14 cellular contexts compared by ENCODE assay signal in the genomic region with DNA sequence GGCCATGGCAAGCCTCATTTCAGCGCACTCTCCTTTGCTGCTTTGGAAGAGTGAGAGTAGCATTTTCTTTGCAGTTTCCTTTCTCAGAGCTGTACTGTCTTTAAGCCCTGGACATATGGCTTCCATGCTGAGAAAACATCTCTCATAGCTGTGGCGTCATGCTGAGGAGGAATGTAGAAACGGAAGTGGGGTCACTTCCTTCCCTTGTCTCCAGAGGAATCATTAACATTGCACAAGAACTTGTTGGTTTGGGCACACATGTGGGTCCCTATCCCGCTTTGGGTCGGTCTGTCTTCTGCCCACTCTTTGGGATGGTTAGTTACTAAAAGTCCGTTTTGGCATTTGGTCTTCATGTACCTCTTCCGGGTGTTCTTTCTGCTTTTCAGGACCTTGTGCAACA. TPM values are rescaled to one million over a fixed set of nuclear protein-coding genes. Genes with fewer than 3 reads are reported as not detected.
DNase-seq lines count a peak whose midpoint lies in the region; ATAC-seq and TF ChIP-seq lines count a peak whose summit lies in the region.
"Had no signal": no experiment of that assay in that cellular context is flagged by ENCODE, and none has a peak within 500 bp of the region (broad histone marks: within the 10 kb centered on the region; RNA-seq: fewer than 3 reads in every experiment).

No MANE protein-coding gene starts in this region.

- no TSS peak for BruUV-seq in PC-9 (replicated peaks; lab: Mats Ljungman, UMichigan)

- no peaks in the 10 kb centered on the region for H3K27me3 Mint-ChIP-seq in type B pancreatic cell
- H3K27me3 Mint-ChIP-seq: activated CD4-positive, alpha-beta T cell treated with anti-CD3 and anti-CD28 coated beads for 36 hours had no signal

- no peak for ATAC-seq in heart right ventricle
- ATAC-seq in Right ventricle myocardium inferior, result no peak
- ATAC-seq in GM21390 (IDR thresholded peaks at IDR 0.05; ENCODE audit: unreplicated experiment), result no peak
- no peak for ATAC-seq in GM21526 (IDR thresholded peaks at IDR 0.05; ENCODE audit: low FRiP score, unreplicated experiment)
- ATAC-seq: activated CD4-positive, alpha-beta T cell treated with anti-CD3 and anti-CD28 coated beads for 36 hours had no signal

- CTCF ChIA-PET in PC-9 (lab: Charles Lee), result no interaction called here

- H3K36me3 ChIP-seq in heart right ventricle (peaks cover 0 to 92% (median 58%) of the 10 kb centered on the region in 9 donors), SK-N-MC (ENCODE audit: insufficient read depth, low read length) (peaks cover 40% of the 10 kb centered on the region), PC-9 (ENCODE audit: low read depth) (0 out of 2 replicates have a peak, but pooled peaks cover 4% of the 10 kb centered on the region)

- H3K4me3 ChIP-seq in heart right ventricle, result no peak overlapping the region
- peak overlapping the region; percentile 69 for H3K4me3 ChIP-seq in SK-N-MC
- H3K4me3 ChIP-seq in fibroblast of villous mesenchyme (ENCODE audit: low read depth, low read length), result no peak overlapping the region
- H3K4me3 ChIP-seq in PC-9, result no peak overlapping the region
- H3K4me3 ChIP-seq: vagina had no signal

- no peaks in the 10 kb centered on the region for H3K9me3 ChIP-seq in heart right ventricle
- no peaks in the 10 kb centered on the region for H3K9me3 ChIP-seq in SK-N-MC (ENCODE audit: low read depth, low read length)
- H3K9me3 ChIP-seq in PC-9 (ENCODE audit: insufficient read depth, low read depth), result no peaks in the 10 kb centered on the region
- H3K9me3 ChIP-seq: vagina had no signal

- WGBS in heart right ventricle, 2 donors, result 61 to 63% methylated on average over 7 of the region's 7 CpGs

- H3K9ac ChIP-seq in SK-N-MC (ENCODE audit: insufficient read length), result no peak overlapping the region

- DNase-seq in heart right ventricle, result no peak
- no peak for DNase-seq in Right ventricle myocardium inferior (ENCODE audit: missing footprints)
- peak; percentile 74 for DNase-seq in SK-N-MC (ENCODE audit: low read depth, low spot score)
- peak; percentile 68 for DNase-seq in fibroblast of villous mesenchyme (ENCODE audit: low read depth)
- DNase-seq in type B pancreatic cell (ENCODE audit: extremely low spot score, unreplicated experiment), result no peak
- no peak for DNase-seq in PC-9
- DNase-seq: activated CD4-positive, alpha-beta T cell treated with anti-CD3 and anti-CD28 coated beads for 36 hours; activated gamma-delta T cell; natural killer cell; NCI-H1105; NCI-H526 treated with DMSO at 0.1 percent for 48 hours had no signal

- intact Hi-C loops in heart right ventricle (cut with DNase I) (no loop called here), Right ventricle myocardium inferior (cut with DNase I) (no loop called here), PC-9 (cut with micrococcal nuclease; ENCODE audit: unreplicated experiment) (no loop called here)

- no peak for TF ChIP-seq CTCF in heart right ventricle (IDR thresholded peaks at IDR 0.05)
- TF ChIP-seq CTCF in fibroblast of villous mesenchyme (IDR thresholded peaks at IDR 0.05; ENCODE audit: insufficient read depth, low read depth, low read length), result no peak
- no peak for TF ChIP-seq CTCF in type B pancreatic cell (conservative IDR thresholded peaks at IDR 0.05)
- no peak for TF ChIP-seq CTCF in PC-9 (conservative IDR thresholded peaks at IDR 0.05)

- peak overlapping the region; percentile 67 for H3K27ac Mint-ChIP-seq in type B pancreatic cell
- H3K27ac Mint-ChIP-seq: activated CD4-positive, alpha-beta T cell treated with anti-CD3 and anti-CD28 coated beads for 36 hours had no signal

- H3K4me2 ChIP-seq in PC-9, result no peak overlapping the region

- peaks cover 10% of the 10 kb centered on the region for H3K4me1 Mint-ChIP-seq in type B pancreatic cell (ENCODE audit: unreplicated experiment)

- H3F3A ChIP-seq in PC-9 (ENCODE audit: insufficient read depth, low read depth), result peaks cover 16% of the 10 kb centered on the region; the same call in 1 of the 2 replicates

- H3K4me1 ChIP-seq in heart right ventricle, result peaks cover 14 to 90% (median 81%) of the 10 kb centered on the region in 9 donors
- peaks cover 28% of the 10 kb centered on the region for H3K4me1 ChIP-seq in PC-9 (replicated peaks; ENCODE audit: insufficient read depth)

- H3K9me2 ChIP-seq in PC-9 (ENCODE audit: insufficient read depth), result no peaks in the 10 kb centered on the region

- no peaks in the 10 kb centered on the region for H3K9me3 Mint-ChIP-seq in type B pancreatic cell
- H3K9me3 Mint-ChIP-seq: natural killer cell had no signal

- H3K27ac ChIP-seq in heart right ventricle (peak overlapping the region; percentile 4 to 100 (median 98)), SK-N-MC (peak overlapping the region; percentile 86), PC-9 (no peak overlapping the region)
- H3K27ac ChIP-seq: vagina had no signal

- peaks cover 44% of the 10 kb centered on the region for H3K79me2 ChIP-seq in PC-9 (ENCODE audit: low read depth)

- H2AFZ ChIP-seq in PC-9, result no peak overlapping the region

- H3K36me3 Mint-ChIP-seq in type B pancreatic cell, result peaks cover 14% of the 10 kb centered on the region
- H3K36me3 Mint-ChIP-seq: natural killer cell had no signal

- H3K27me3 ChIP-seq in heart right ventricle (no peaks in the 10 kb centered on the region), PC-9 (ENCODE audit: insufficient read depth, low read depth) (no peaks in the 10 kb centered on the region)
- H3K27me3 ChIP-seq: vagina had no signal

- H4K20me1 ChIP-seq in PC-9 (ENCODE audit: insufficient read depth), result peaks cover 4% of the 10 kb centered on the region; the same call in 1 of the 2 replicates

- H3K4me3 Mint-ChIP-seq in type B pancreatic cell, result no peak overlapping the region
- H3K4me3 Mint-ChIP-seq: activated CD4-positive, alpha-beta T cell treated with anti-CD3 and anti-CD28 coated beads for 36 hours; natural killer cell had no signal

- POLR2A ChIA-PET in PC-9 (lab: Charles Lee; ENCODE audit: unreplicated experiment), result no interaction called here

RNA-seq across cellular contexts. Expression of gene MFN2, which starts 5.6 kb away (rescaled TPM):
- total RNA-seq in heart right ventricle (1,000 to 10,000 TPM in 1 of 10 donors, 100 to 1,000 TPM in 9; 470 to 1,066 (median 788) TPM), Right ventricle myocardium inferior (697 TPM), fibroblast of villous mesenchyme (52.5 and 66.1 TPM in 2 replicates), type B pancreatic cell (ENCODE audit: low replicate concordance) (71.4 and 72.3 TPM in 2 replicates), PC-9 (2021) (54.2 and 72.6 TPM in 2 replicates)
- 100 to 1,000 TPM; 154 to 171 TPM for polyA plus RNA-seq in heart right ventricle

RNA-seq across cellular contexts. Expression of gene MIIP, which starts 33.4 kb away (rescaled TPM):
- 10 to 100 TPM; 10.2 to 17.4 (median 15.0) TPM for total RNA-seq in heart right ventricle
- polyA plus RNA-seq in heart right ventricle, result 10 to 100 TPM; 25.5 to 35.2 TPM
- 12.3 TPM for total RNA-seq in Right ventricle myocardium inferior
- total RNA-seq in fibroblast of villous mesenchyme, result 32.0 and 34.8 TPM in 2 replicates
- total RNA-seq in type B pancreatic cell (ENCODE audit: low replicate concordance), result 24.0 and 37.6 TPM in 2 replicates
- 25.9 and 28.3 TPM in 2 replicates for total RNA-seq in PC-9 (2021)

RNA-seq across cellular contexts. Expression of gene PLOD1, which starts 51.3 kb away (rescaled TPM):
- total RNA-seq in heart right ventricle (10 to 100 TPM; 27.3 to 95.3 (median 44.4) TPM), Right ventricle myocardium inferior (70.4 TPM), fibroblast of villous mesenchyme (309 and 324 TPM in 2 replicates), type B pancreatic cell (ENCODE audit: low replicate concordance) (81.8 and 110 TPM in 2 replicates), PC-9 (2021) (64.1 and 65.0 TPM in 2 replicates)
- polyA plus RNA-seq in heart right ventricle, result 100 to 1,000 TPM in 1 of 2 donors, 10 to 100 TPM in 1; 53.0 to 102 TPM

RNA-seq across cellular contexts. Expression of gene KIAA2013, which starts 59.6 kb away (rescaled TPM):
- 10 to 100 TPM; 35.5 to 47.8 (median 39.0) TPM for total RNA-seq in heart right ventricle
- polyA plus RNA-seq in heart right ventricle, result 10 to 100 TPM; 23.3 to 44.7 TPM
- 32.5 TPM for total RNA-seq in Right ventricle myocardium inferior
- total RNA-seq in fibroblast of villous mesenchyme, result 57.9 and 69.9 TPM in 2 replicates
- total RNA-seq in type B pancreatic cell (ENCODE audit: low replicate concordance), result 39.5 and 50.3 TPM in 2 replicates
- total RNA-seq in PC-9 (2021), result 38.7 and 44.2 TPM in 2 replicates

Comparison
In these comparisons a context has a peak if more than half of its experiments do, and no peak if none do; other contexts are left out.
1. DNase-seq: peak in SK-N-MC (single experiment) and fibroblast of villous mesenchyme (single experiment); none in heart right ventricle (0 of 2), Right ventricle myocardium inferior (single experiment), type B pancreatic cell (single experiment) and PC-9 (0 of 2).